Comparison of ENCODE assay signal across 8 cellular contexts in genomic region chr20:33663161-33664084, GRCh38. TPM values are rescaled to one million over a fixed set of nuclear protein-coding genes. Genes with fewer than 3 reads are reported as not detected.
A peak's percentile ranks its signal among the peaks of the same experiment; 100 is the strongest.
DNase-seq lines count a peak whose midpoint lies in the region; ATAC-seq and TF ChIP-seq lines count a peak whose summit lies in the region.

No MANE protein-coding gene starts in this region.

- intact Hi-C loops in left colon (cut with DNase I, micrococcal nuclease) = no loop called here

- peak overlapping the region; percentile 90 for H3K27ac ChIP-seq in cingulate gyrus (ENCODE audit: low read depth, low read length)

- DNase-seq in GM13977 (ENCODE audit: low spot score) (peak; percentile 93), NCI-H510A treated with DMSO at 0.1 percent for 48 hours (lab: John Stamatoyannopoulos, UW) (peak; percentile 73), left colon (peak; percentile 82 to 92)
- peak; percentile 89 for DNase-seq in activated CD4-positive, alpha-beta T cell treated with anti-CD3 and anti-CD28 coated beads for 48 hours
- peak; percentile 84 for DNase-seq in stimulated activated CD4-positive, alpha-beta T cell treated with anti-CD3 and anti-CD28 coated beads, Interleukin-1b, Interleukin-23, amount 100 ng/mL, for 48 hours

- ATAC-seq in HG03066 (IDR thresholded peaks at IDR 0.05; ENCODE audit: low read depth, unreplicated experiment) (peak; percentile 46), left colon (peak; percentile 50), HG03025 (IDR thresholded peaks at IDR 0.05; ENCODE audit: low FRiP score, unreplicated experiment) (no peak)

- in situ Hi-C loops in GM13977 (cut with MboI; ENCODE audit: low pct_unique_long_range_greater_than_20kb, low sequenced_read_pairs, unreplicated experiment) = no loop called here

- TF ChIP-seq CTCF in GM13977 (IDR thresholded peaks at IDR 0.05; ENCODE audit: extremely low read depth, insufficient read depth, missing control alignments) = no peak

RNA-seq across cellular contexts. Expression of gene C20orf144, which starts 1.3 kb away (rescaled TPM):
- total RNA-seq in left colon = not detected

RNA-seq across cellular contexts. Expression of gene ACTL10, which starts 3.3 kb away (rescaled TPM):
- 1 to 10 TPM; 3.5 to 3.8 TPM for total RNA-seq in left colon

RNA-seq across cellular contexts. Expression of gene NECAB3, which starts 10.8 kb away (rescaled TPM):
- 10 to 100 TPM; 38.5 to 54.1 TPM for total RNA-seq in left colon

RNA-seq across cellular contexts. Expression of gene E2F1, which starts 22.8 kb away (rescaled TPM):
- total RNA-seq in left colon = 1 to 10 TPM; 2.6 to 5.9 TPM

RNA-seq across cellular contexts. Expression of gene PXMP4, which starts 56.7 kb away (rescaled TPM):
- total RNA-seq in left colon = 10 to 100 TPM; 13.4 to 22.2 TPM
